8 cellular contexts compared by ENCODE assay signal in genomic region chr2:29014811-29015414, GRCh38. TPM values are rescaled to one million over a fixed set of nuclear protein-coding genes. Genes with fewer than 3 reads are reported as not detected.
A peak's percentile ranks its signal among the peaks of the same experiment; 100 is the strongest.
DNase-seq lines count a peak whose midpoint lies in the region; ATAC-seq, FAIRE-seq and TF ChIP-seq lines count a peak whose summit lies in the region.

No MANE protein-coding gene starts in this region.

- H3K9me3 ChIP-seq in lower lobe of right lung (no peaks in the 10 kb centered on the region), trophoblast cell (ENCODE audit: insufficient read depth, low read depth, low read length) (peaks cover 2% of the 10 kb centered on the region)

- H3K18ac ChIP-seq in trophoblast cell (ENCODE audit: low read length) = no peak overlapping the region

- H3K27ac ChIP-seq in lower lobe of right lung (peak overlapping the region; percentile 46), trophoblast cell (ENCODE audit: low read depth, low read length) (no peak overlapping the region)

- no peak overlapping the region for H2AK5ac ChIP-seq in trophoblast cell (ENCODE audit: low read length)

- H3K4me2 ChIP-seq in trophoblast cell (ENCODE audit: low read length) = no peak overlapping the region

- H3K23ac ChIP-seq in trophoblast cell (ENCODE audit: low read length) = no peak overlapping the region

- intact Hi-C loops in lower lobe of right lung (cut with DNase I) = no loop called here

- H3K36me3 ChIP-seq in lower lobe of right lung = no peaks in the 10 kb centered on the region
- H3K36me3 ChIP-seq in trophoblast cell (ENCODE audit: control insufficient read depth in 1 of 2, insufficient read depth in 2 of 2, low read length in 2 of 2) = no peaks in the 10 kb centered on the region

- H3K79me1 ChIP-seq in trophoblast cell (ENCODE audit: low read length) = no peaks in the 10 kb centered on the region

- no peak overlapping the region for H3K14ac ChIP-seq in trophoblast cell (ENCODE audit: low read length)

- no CpG with 5 or more reads among the region's 13 CpGs for WGBS in trophoblast cell (ENCODE audit: extremely low coverage, insufficient coverage, insufficient read length)

- FAIRE-seq in GM19239 (lab: Jason Lieb, UNC) = peak; percentile 61

- no peak overlapping the region for H3K4ac ChIP-seq in trophoblast cell (ENCODE audit: low read depth, low read length)

- H3K4me1 ChIP-seq in lower lobe of right lung (peaks cover 41% of the 10 kb centered on the region), trophoblast cell (ENCODE audit: control insufficient read depth in 1 of 2, insufficient read depth in 2 of 2, low read length in 2 of 2) (no peaks in the 10 kb centered on the region)

- H2BK12ac ChIP-seq in trophoblast cell (ENCODE audit: low read length) = no peak overlapping the region

- peak; percentile 55 for DNase-seq in GM19239 (ENCODE audit: insufficient read length, low spot score)
- DNase-seq in RPMI7951 (ENCODE audit: low read depth) = peak; percentile 20
- DNase-seq in activated naive CD4-positive, alpha-beta T cell treated with anti-CD3 and anti-CD28 coated beads, Interleukin-2, amount 50 U/mL, for 16 hours = peak; percentile 62
- DNase-seq in lower lobe of right lung = peak; percentile 65
- peak; percentile 66 for DNase-seq in stimulated activated naive CD4-positive, alpha-beta T cell treated with Interleukin-2 at 50 U/mL for 16 hours (lab: John Stamatoyannopoulos, UW)
- DNase-seq in trophoblast cell = no peak

- TF ChIP-seq CTCF in lower lobe of right lung (IDR thresholded peaks at IDR 0.05) = no peak

- H4K91ac ChIP-seq in trophoblast cell (ENCODE audit: low read depth, low read length) = no peak overlapping the region

- peak; percentile 41 to 58 for ATAC-seq in lower lobe of right lung
- no peak for ATAC-seq in HG02642 (IDR thresholded peaks at IDR 0.05; ENCODE audit: poor library complexity, unreplicated experiment)
- no peak for ATAC-seq in GM18873 (IDR thresholded peaks at IDR 0.05; ENCODE audit: low FRiP score, unreplicated experiment)

- H3K27me3 ChIP-seq in lower lobe of right lung (ENCODE audit: low read depth) (no peaks in the 10 kb centered on the region), trophoblast cell (ENCODE audit: insufficient read depth, low read length) (no peaks in the 10 kb centered on the region)

- H3K9ac ChIP-seq in trophoblast cell (ENCODE audit: low read length) = no peak overlapping the region

- H4K8ac ChIP-seq in trophoblast cell (ENCODE audit: low read depth, low read length) = no peak overlapping the region

- H3K79me2 ChIP-seq in trophoblast cell (ENCODE audit: control insufficient read depth, insufficient read depth, low read length, poor library complexity) = no peaks in the 10 kb centered on the region

- H2AFZ ChIP-seq in trophoblast cell (ENCODE audit: insufficient read depth, low read length, poor library complexity) = no peak overlapping the region

- H2BK5ac ChIP-seq in trophoblast cell (ENCODE audit: low read depth, low read length, poor library complexity) = no peak overlapping the region

- H2BK120ac ChIP-seq in trophoblast cell (ENCODE audit: insufficient read depth, low read length, poor library complexity) = no peak overlapping the region

- H4K12ac ChIP-seq in trophoblast cell (ENCODE audit: low read depth, low read length) = no peak overlapping the region

- no peak overlapping the region for H3K4me3 ChIP-seq in lower lobe of right lung
- no peak overlapping the region for H3K4me3 ChIP-seq in trophoblast cell (ENCODE audit: low read depth, low read length)

RNA-seq across cellular contexts. Expression of gene TOGARAM2, which starts 33.8 kb away (rescaled TPM):
- total RNA-seq in RPMI7951 (2014; rRNA removed; shearing (Covaris generic)) = 0.29 TPM in 1 of 2 replicates, not detected in the other
- 15.4 TPM for total RNA-seq in lower lobe of right lung
- polyA plus RNA-seq in trophoblast cell (2013) = 0.07 and 0.14 TPM in 2 replicates

RNA-seq across cellular contexts. Expression of gene PCARE, which starts 59.4 kb away (rescaled TPM):
- total RNA-seq in RPMI7951 (2014; rRNA removed; shearing (Covaris generic)) = not detected in 2 replicates
- 0.95 TPM for total RNA-seq in lower lobe of right lung
- under 0.01 TPM in 1 of 2 replicates, not detected in the other for polyA plus RNA-seq in trophoblast cell (2013)

Comparison
In these comparisons a context has a peak if more than half of its experiments do, and no peak if none do; other contexts are left out.
1. DNase-seq: peak in GM19239 (single experiment), RPMI7951 (single experiment), activated naive CD4-positive, alpha-beta T cell treated with anti-CD3 and anti-CD28 coated beads, Interleukin-2, amount 50 U/mL, for 16 hours (single experiment), lower lobe of right lung (single experiment) and stimulated activated naive CD4-positive, alpha-beta T cell treated with Interleukin-2 at 50 U/mL for 16 hours (single experiment); none in trophoblast cell (0 of 2).
2. ATAC-seq: peak in lower lobe of right lung (2 of 2); none in HG02642 (single experiment) and GM18873 (single experiment).
3. RNA of gene TOGARAM2, which starts 33.8 kb away (total RNA-seq): 15.4 TPM in lower lobe of right lung (single experiment); 0.29 TPM in RPMI7951; every median in the first group is over 10 times any median in the second.